Comparison of ENCODE assay signal across 23 cellular contexts in genomic region chr9:106708147-106708838, GRCh38.
A peak's percentile ranks its signal among the peaks of the same experiment; 100 is the strongest.
DNase-seq lines count a peak whose midpoint lies in the region; ATAC-seq and TF ChIP-seq lines count a peak whose summit lies in the region.
"Had no signal": no experiment of that assay in that cellular context is flagged by ENCODE, and none has a peak within 500 bp of the region (broad histone marks: within the 10 kb centered on the region; RNA-seq: fewer than 3 reads in every experiment).

No MANE protein-coding gene starts in this region.

- no peak for TF ChIP-seq CTCF in heart right ventricle (IDR thresholded peaks at IDR 0.05)
- TF ChIP-seq CTCF in uterus (IDR thresholded peaks at IDR 0.05) = no peak
- no peak for TF ChIP-seq CTCF in vagina (IDR thresholded peaks at IDR 0.05)

- H3K9me3 ChIP-seq in heart right ventricle (peaks cover 0 to 16% (median 0%) of the 10 kb centered on the region in 11 donors), neuronal stem cell (replicated peaks in 1 of 2; ENCODE audit: control insufficient read depth in 2 of 2, insufficient read depth in 1 of 2, low read depth in 1 of 2, low read length in 2 of 2) (no peaks in the 10 kb centered on the region), uterus (no peaks in the 10 kb centered on the region), vagina (no peaks in the 10 kb centered on the region)
- H3K9me3 ChIP-seq: neutrophil, upper lobe of left lung had no signal

- DNase-seq in Right ventricle myocardium inferior (ENCODE audit: missing footprints) = no peak
- DNase-seq in cardiac septum (ENCODE audit: low spot score) = no peak
- no peak for DNase-seq in heart right ventricle
- DNase-seq in neuronal stem cell (ENCODE audit: low spot score) = no peak
- peak in 1 of 2 donors; percentile 19 for DNase-seq in uterus
- no peak for DNase-seq in vagina (ENCODE audit: extremely low spot score in 2 of 2)
- no peak for DNase-seq in DMS79 (lab: John Stamatoyannopoulos, UW)
- DNase-seq: activated CD4-positive, alpha-beta T cell treated with anti-CD3 and anti-CD28 coated beads for 48 hours; activated naive CD4-positive, alpha-beta T cell treated with anti-CD3 and anti-CD28 coated beads for 36 hours; activated T-cell treated with anti-CD3 and anti-CD28 coated beads, Interleukin-2, amount 50 U/mL, for 48 hours; anterior cingulate cortex; CD8-positive, alpha-beta memory T cell; erythroblast; HFFc6; NCI-H1048; NCI-H187 treated with DMSO at 0.1 percent for 48 hours; NCI-H774; SHP77; T-cell; upper lobe of left lung had no signal

- H3K27me3 ChIP-seq in heart right ventricle (no peaks in the 10 kb centered on the region), neuronal stem cell (ENCODE audit: control insufficient read depth in 3 of 3, insufficient read depth in 3 of 3, low read depth in 1 of 3, low read length in 3 of 3) (no peaks in the 10 kb centered on the region), uterus (no peaks in the 10 kb centered on the region), vagina (no peaks in the 10 kb centered on the region)
- H3K27me3 ChIP-seq: neutrophil, upper lobe of left lung had no signal

- H3K27ac ChIP-seq in heart right ventricle (peak overlapping the region in 7 of 10 donors; percentile 26 to 67 (median 52)), neuronal stem cell (replicated peaks; ENCODE audit: low read length) (no peak overlapping the region), uterus (peak overlapping the region; percentile 64 to 85), vagina (no peak overlapping the region)
- H3K27ac ChIP-seq: neutrophil, upper lobe of left lung had no signal

- H3K36me3 ChIP-seq in heart right ventricle (no peaks in the 10 kb centered on the region), neuronal stem cell (replicated peaks in 1 of 2; ENCODE audit: control insufficient read depth in 2 of 2, insufficient read depth in 2 of 2, low read length in 2 of 2) (no peaks in the 10 kb centered on the region), uterus (no peaks in the 10 kb centered on the region), vagina (no peaks in the 10 kb centered on the region)
- H3K36me3 ChIP-seq: neutrophil, upper lobe of left lung had no signal

- peak overlapping the region; percentile 18 for H2AFZ ChIP-seq in neuronal stem cell (ENCODE audit: low read length)

- H3K4me3 ChIP-seq in heart right ventricle = no peak overlapping the region
- no peak overlapping the region for H3K4me3 ChIP-seq in neuronal stem cell (ENCODE audit: low read length in 2 of 2)
- H3K4me3 ChIP-seq in uterus = no peak overlapping the region
- H3K4me3 ChIP-seq in vagina = no peak overlapping the region
- H3K4me3 ChIP-seq: upper lobe of left lung had no signal

- H3K79me1 ChIP-seq in neuronal stem cell (ENCODE audit: low read depth, low read length) = no peaks in the 10 kb centered on the region

- H3K4me1 ChIP-seq in heart right ventricle (peaks cover 0 to 19% (median 13%) of the 10 kb centered on the region in 9 donors), neuronal stem cell (ENCODE audit: control insufficient read depth in 2 of 2, insufficient read depth in 1 of 2, low read depth in 1 of 2, low read length in 2 of 2) (no peaks in the 10 kb centered on the region), uterus (no peaks in the 10 kb centered on the region), vagina (peaks cover 12% of the 10 kb centered on the region)

- no peak overlapping the region for H2BK5ac ChIP-seq in neuronal stem cell (ENCODE audit: low read length)

- H2AK5ac ChIP-seq in neuronal stem cell (ENCODE audit: low read depth, low read length) = no peak overlapping the region

- H3K14ac ChIP-seq in neuronal stem cell (ENCODE audit: low read length) = no peak overlapping the region

- H3K4ac ChIP-seq in neuronal stem cell (ENCODE audit: low read length) = no peak overlapping the region

- no peak overlapping the region for H2BK120ac ChIP-seq in neuronal stem cell (ENCODE audit: low read depth, low read length)

- no peak overlapping the region for H4K91ac ChIP-seq in neuronal stem cell (ENCODE audit: low read depth, low read length, poor library complexity)

- H3K4me2 ChIP-seq in neuronal stem cell (ENCODE audit: insufficient read depth, low read length, poor library complexity, severe bottlenecking) = no peak overlapping the region

- no peak overlapping the region for H3K9ac ChIP-seq in neuronal stem cell (ENCODE audit: low read depth, low read length, poor library complexity)

- no peak overlapping the region for H2BK15ac ChIP-seq in neuronal stem cell (ENCODE audit: low read length)

- intact Hi-C loops in Right ventricle myocardium inferior (cut with DNase I) (no loop called here), cardiac septum (cut with DNase I) (loop anchor here (5.0 kb wide), 1 partner anchor 154 kb away; the partner anchor contains the start of gene ZNF462), heart right ventricle (cut with DNase I) (no loop called here), uterus (cut with DNase I; ENCODE audit: low total_unique reads) (no loop called here), vagina (cut with DNase I) (no loop called here)

- peak; percentile 62 for ATAC-seq in Right ventricle myocardium inferior
- peak; percentile 60 to 91 (median 78) for ATAC-seq in heart right ventricle
- ATAC-seq in HG02852 (IDR thresholded peaks at IDR 0.05; ENCODE audit: unreplicated experiment) = no peak
- ATAC-seq: left lobe of liver, T-cell had no signal

- 30 to 37% methylated on average over 5 of the region's 5 CpGs for WGBS in heart right ventricle, 2 donors
- no CpG with 5 or more reads among the region's 5 CpGs for WGBS in neuronal stem cell (ENCODE audit: extremely low coverage in 2 of 2, insufficient read length in 2 of 2, insufficient replicate concordance in 1 of 2), 2 donors

- H4K8ac ChIP-seq in neuronal stem cell (ENCODE audit: low read depth, low read length) = no peak overlapping the region

- no peak overlapping the region for H2BK12ac ChIP-seq in neuronal stem cell (ENCODE audit: low read length)

- H3K18ac ChIP-seq in neuronal stem cell (ENCODE audit: low read length) = no peak overlapping the region

- H3K23ac ChIP-seq in neuronal stem cell (ENCODE audit: low read depth, low read length, poor library complexity) = no peak overlapping the region

- TF ChIP-seq POLR2A in uterus (IDR thresholded peaks at IDR 0.05) (no peak), vagina (IDR thresholded peaks at IDR 0.05) (no peak)

Comparison
In these comparisons a context has a peak if more than half of its experiments do, and no peak if none do; other contexts are left out.
1. H3K27ac ChIP-seq: peak in heart right ventricle (7 of 10) and uterus (2 of 2); none in neuronal stem cell (single experiment) and vagina (single experiment).